9 cellular contexts compared by ENCODE assay signal in the genomic region with DNA sequence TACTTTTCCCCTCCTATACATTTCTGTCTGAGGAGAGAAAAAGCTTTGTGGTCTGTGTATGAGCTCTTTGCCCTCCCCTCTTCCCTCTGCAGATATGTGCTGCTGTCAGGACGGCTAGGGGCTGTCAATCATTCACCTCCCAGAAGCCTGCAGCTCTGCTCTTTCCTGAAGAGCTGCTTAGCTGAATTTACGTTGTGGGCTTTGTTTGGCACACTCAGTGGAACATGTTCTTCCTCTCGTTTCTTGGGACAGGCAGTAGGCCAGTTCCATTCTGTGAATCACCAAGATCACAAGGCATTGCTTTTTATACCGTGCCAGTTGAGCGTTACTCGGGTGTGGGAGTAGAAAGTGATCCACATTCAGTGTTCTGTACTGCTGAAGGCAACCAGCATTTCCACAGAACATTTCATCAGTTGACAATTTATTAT.
DNase-seq lines count a peak whose midpoint lies in the region; ATAC-seq and TF ChIP-seq lines count a peak whose summit lies in the region.
"Had no signal": no experiment of that assay in that cellular context is flagged by ENCODE, and none has a peak within 500 bp of the region (broad histone marks: within the 10 kb centered on the region; RNA-seq: fewer than 3 reads in every experiment).

No MANE protein-coding gene starts in this region.

- H3K36me3 Mint-ChIP-seq in CD8-positive, alpha-beta memory T cell = no peaks in the 10 kb centered on the region
- H3K36me3 Mint-ChIP-seq: brain had no signal

- H3K4me1 Mint-ChIP-seq in CD8-positive, alpha-beta memory T cell = peaks cover 14 to 33% (median 19%) of the 10 kb centered on the region in 3 donors

- 1% methylated on average over 6 of the region's 6 CpGs for WGBS in mammary epithelial cell (ENCODE audit: low coverage, missing lambda C conversion rate)

- H3K4me1 ChIP-seq in CD8-positive, alpha-beta memory T cell (ENCODE audit: insufficient read depth, low read length) = peaks cover 7% of the 10 kb centered on the region
- peaks cover 60% of the 10 kb centered on the region for H3K4me1 ChIP-seq in mammary epithelial cell (ENCODE audit: insufficient read depth, low read length)

- no peaks in the 10 kb centered on the region for H3K36me3 ChIP-seq in CD8-positive, alpha-beta memory T cell (ENCODE audit: insufficient read depth, low read length)
- no peaks in the 10 kb centered on the region for H3K36me3 ChIP-seq in mammary epithelial cell (ENCODE audit: insufficient read depth, low read length)

- no peaks in the 10 kb centered on the region for H4K20me1 ChIP-seq in mammary epithelial cell (ENCODE audit: insufficient read depth, low read length)

- no peaks in the 10 kb centered on the region for H3K9me3 ChIP-seq in CD8-positive, alpha-beta memory T cell (ENCODE audit: low read length)
- H3K9me3 ChIP-seq in mammary epithelial cell (replicated peaks; ENCODE audit: insufficient read depth, low read length) = no peaks in the 10 kb centered on the region

- BruUV-seq in mammary epithelial cell (replicated peaks; lab: Mats Ljungman, UMichigan) = no TSS peak

- no peak for DNase-seq in CD8-positive, alpha-beta memory T cell
- DNase-seq in mammary epithelial cell (peak; percentile 93), lung microvascular endothelial cell (ENCODE audit: low read depth in 2 of 2) (peak; percentile 94 to 98), SKM-1 (lab: John Stamatoyannopoulos, UW; ENCODE audit: unreplicated experiment) (no peak)

- no peak overlapping the region for H3K27ac ChIP-seq in CD8-positive, alpha-beta memory T cell (ENCODE audit: low read depth, low read length)
- H3K27ac ChIP-seq in mammary epithelial cell (ENCODE audit: insufficient read depth, low read depth, low read length) = peak overlapping the region; percentile 100

- H2AFZ ChIP-seq in mammary epithelial cell (ENCODE audit: low read depth, low read length) = no peak overlapping the region

- TF ChIP-seq CTCF in mammary epithelial cell (conservative IDR thresholded peaks at IDR 0.05 in 1 of 2, IDR thresholded peaks at IDR 0.05 in 1 of 2; ENCODE audit: extremely low read depth in 1 of 2, insufficient read depth in 1 of 2, low read depth in 1 of 2, low read length in 2 of 2) = no peak

- no peak overlapping the region for H3K4me3 ChIP-seq in CD8-positive, alpha-beta memory T cell (ENCODE audit: low read length)
- H3K4me3 ChIP-seq in mammary epithelial cell (replicated peaks in 1 of 3; ENCODE audit: insufficient read depth in 1 of 3, low read depth in 2 of 3, low read length in 3 of 3) = no peak overlapping the region

- H3K79me2 ChIP-seq in mammary epithelial cell (ENCODE audit: insufficient read depth, low read length) = peaks cover 2% of the 10 kb centered on the region

- H3K27me3 Mint-ChIP-seq in CD8-positive, alpha-beta memory T cell = peaks cover 5 to 7% of the 10 kb centered on the region in 2 donors

- ATAC-seq in HG03457 (IDR thresholded peaks at IDR 0.05; ENCODE audit: unreplicated experiment) (peak; percentile 51), GM18858 (IDR thresholded peaks at IDR 0.05; ENCODE audit: unreplicated experiment) (no peak), HG03095 (IDR thresholded peaks at IDR 0.05; ENCODE audit: unreplicated experiment) (no peak), HG02852 (IDR thresholded peaks at IDR 0.05; ENCODE audit: unreplicated experiment) (no peak)

- dilution Hi-C loops in mammary epithelial cell (cut with HindIII; ENCODE audit: low sequenced_read_pairs) = loop anchor here (5.0 to 10.0 kb wide), 2 partner anchors 36 to 59 kb away; no protein-coding TSS in a partner anchor

- intact Hi-C loops in mammary epithelial cell (cut with micrococcal nuclease) = loop anchor here (1.0 kb wide), 1 partner anchor 11 kb away; no protein-coding TSS in a partner anchor

- H3K27me3 ChIP-seq in CD8-positive, alpha-beta memory T cell (ENCODE audit: insufficient read depth, low read length, poor library complexity, severe bottlenecking) = no peaks in the 10 kb centered on the region
- no peaks in the 10 kb centered on the region for H3K27me3 ChIP-seq in mammary epithelial cell (ENCODE audit: insufficient read depth, low read length)

- no peaks in the 10 kb centered on the region for H3K9me3 Mint-ChIP-seq in CD8-positive, alpha-beta memory T cell
- H3K9me3 Mint-ChIP-seq: brain had no signal

- H3K4me2 ChIP-seq in mammary epithelial cell (ENCODE audit: insufficient read depth, low read depth, low read length) = peak overlapping the region; percentile 83

- peak overlapping the region in 5 of 8 donors; percentile 71 to 91 (median 84) for H3K27ac Mint-ChIP-seq in CD8-positive, alpha-beta memory T cell

- peak overlapping the region; percentile 55 for H3K9ac ChIP-seq in mammary epithelial cell (ENCODE audit: insufficient read depth, low read length)

- H3K4me3 Mint-ChIP-seq in CD8-positive, alpha-beta memory T cell = no peak overlapping the region
- H3K4me3 Mint-ChIP-seq: brain had no signal

- in situ Hi-C loops in mammary epithelial cell (cut with MboI; ENCODE audit: low sequenced_read_pairs in 2 of 2) = no loop called here

- POLR2A ChIA-PET in CD8-positive, alpha-beta memory T cell (lab: Charles Lee) = no interaction called here

- CTCF ChIA-PET in CD8-positive, alpha-beta memory T cell (lab: Charles Lee) = interaction anchor here (1.2 kb wide), 1 partner anchor 93 kb away, joined by 3 read pairs; no protein-coding TSS in a partner anchor
- CTCF ChIA-PET in mammary epithelial cell (lab: Charles Lee; ENCODE audit: low non-redundant PET) = no interaction called here

Comparison
In these comparisons a context has a peak if more than half of its experiments do, and no peak if none do; other contexts are left out.
1. DNase-seq: peak in mammary epithelial cell (single experiment) and lung microvascular endothelial cell (2 of 2); none in CD8-positive, alpha-beta memory T cell (0 of 5) and SKM-1 (single experiment).